Comparison of ENCODE assay signal across 8 cellular contexts in the genomic region with DNA sequence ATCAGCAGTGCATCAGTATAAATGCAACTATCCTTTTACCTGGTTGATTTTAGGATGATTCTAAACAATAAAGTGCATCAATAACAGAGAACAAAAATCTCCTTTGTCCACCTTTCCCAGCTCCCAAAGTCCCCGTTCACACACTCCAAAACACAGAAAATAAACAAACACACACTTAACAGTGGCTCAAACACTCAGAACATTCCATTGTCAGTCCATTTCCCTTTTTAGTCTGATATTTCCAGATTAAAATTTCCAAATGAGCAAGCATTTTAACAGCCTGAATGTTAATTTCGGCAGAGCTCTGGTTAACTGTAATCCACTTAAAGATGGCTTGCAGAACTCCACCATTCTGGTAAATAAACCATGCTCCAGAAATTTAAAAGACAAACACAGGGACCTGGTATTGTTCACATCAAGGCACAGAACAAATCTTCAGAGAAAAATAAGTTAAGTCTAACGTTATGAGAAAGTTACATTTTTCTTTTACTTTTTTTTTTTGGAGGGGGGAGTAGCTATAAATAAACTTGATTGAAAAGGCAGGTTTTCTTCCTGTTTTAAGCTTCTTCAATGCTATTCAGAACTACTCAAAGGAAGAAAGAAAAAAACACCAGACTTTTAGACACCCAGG.
A peak's percentile ranks its signal among the peaks of the same experiment; 100 is the strongest.
DNase-seq lines count a peak whose midpoint lies in the region; ATAC-seq and TF ChIP-seq lines count a peak whose summit lies in the region.

No MANE protein-coding gene starts in this region.

- peaks cover 15% of the 10 kb centered on the region for H3K4me1 Mint-ChIP-seq in glutamatergic neuron (ENCODE audit: low read depth, unreplicated experiment)

- H3K4me3 ChIP-seq in ascending aorta (peak overlapping the region; percentile 53 to 84), thymus (ENCODE audit: low read length) (peak overlapping the region; percentile 73)

- H3K27me3 ChIP-seq in ascending aorta (no peaks in the 10 kb centered on the region), thymus (ENCODE audit: control insufficient read depth, insufficient read depth) (no peaks in the 10 kb centered on the region)

- H3K4me1 ChIP-seq in ascending aorta: peaks cover 3 to 30% of the 10 kb centered on the region in 2 donors
- peaks cover 12% of the 10 kb centered on the region for H3K4me1 ChIP-seq in thymus (ENCODE audit: control insufficient read depth, insufficient read depth, low read length)

- intact Hi-C loops in ascending aorta (cut with DNase I): loop anchor here (2.0 to 5.0 kb wide), 4 partner anchors 17 to 171 kb away; no protein-coding TSS in a partner anchor

- peaks cover 4% of the 10 kb centered on the region for H3K9me3 Mint-ChIP-seq in glutamatergic neuron (ENCODE audit: unreplicated experiment)

- H3K27me3 Mint-ChIP-seq in glutamatergic neuron (ENCODE audit: unreplicated experiment): peaks cover 7% of the 10 kb centered on the region

- no peak overlapping the region for H3K4me3 Mint-ChIP-seq in glutamatergic neuron (ENCODE audit: unreplicated experiment)

- H3K27ac ChIP-seq in ascending aorta: peak overlapping the region; percentile 94 to 96
- peak overlapping the region; percentile 60 for H3K27ac ChIP-seq in thymus (ENCODE audit: low read depth)

- H3K9me3 ChIP-seq in ascending aorta (no peaks in the 10 kb centered on the region), thymus (ENCODE audit: control insufficient read depth) (no peaks in the 10 kb centered on the region)

- H3K36me3 ChIP-seq in ascending aorta: no peaks in the 10 kb centered on the region
- H3K36me3 ChIP-seq in thymus (ENCODE audit: control insufficient read depth, insufficient read depth): no peaks in the 10 kb centered on the region

- 16% methylated on average over 3 of the region's 3 CpGs for WGBS in thymus

- H3K36me3 Mint-ChIP-seq in glutamatergic neuron (ENCODE audit: unreplicated experiment): no peaks in the 10 kb centered on the region

- DNase-seq in NCI-H1092 treated with DMSO at 0.1 percent for 48 hours (lab: John Stamatoyannopoulos, UW) (peak; percentile 46), NCI-H1092 (lab: John Stamatoyannopoulos, UW) (no peak), ascending aorta (ENCODE audit: low spot score in 2 of 2) (no peak), left kidney (ENCODE audit: low read depth, low spot score) (peak; percentile 44), glutamatergic neuron (no peak), kidney tubule cell (ENCODE audit: low spot score) (no peak)

- ATAC-seq in HG03460 (IDR thresholded peaks at IDR 0.05; ENCODE audit: unreplicated experiment): no peak

- TF ChIP-seq CTCF in ascending aorta (IDR thresholded peaks at IDR 0.05): no peak
- TF ChIP-seq CTCF in glutamatergic neuron (IDR thresholded peaks at IDR 0.05; ENCODE audit: partially characterized antibody, unreplicated experiment): no peak

- no peak overlapping the region for H3K27ac Mint-ChIP-seq in glutamatergic neuron (ENCODE audit: unreplicated experiment)

Comparison
In these comparisons a context has a peak if more than half of its experiments do, and no peak if none do; other contexts are left out.
1. DNase-seq: peak in NCI-H1092 treated with DMSO at 0.1 percent for 48 hours (single experiment) and left kidney (single experiment); none in NCI-H1092 (single experiment), ascending aorta (0 of 2), glutamatergic neuron (single experiment) and kidney tubule cell (single experiment).